17 cellular contexts compared by ENCODE assay signal in the genomic region with DNA sequence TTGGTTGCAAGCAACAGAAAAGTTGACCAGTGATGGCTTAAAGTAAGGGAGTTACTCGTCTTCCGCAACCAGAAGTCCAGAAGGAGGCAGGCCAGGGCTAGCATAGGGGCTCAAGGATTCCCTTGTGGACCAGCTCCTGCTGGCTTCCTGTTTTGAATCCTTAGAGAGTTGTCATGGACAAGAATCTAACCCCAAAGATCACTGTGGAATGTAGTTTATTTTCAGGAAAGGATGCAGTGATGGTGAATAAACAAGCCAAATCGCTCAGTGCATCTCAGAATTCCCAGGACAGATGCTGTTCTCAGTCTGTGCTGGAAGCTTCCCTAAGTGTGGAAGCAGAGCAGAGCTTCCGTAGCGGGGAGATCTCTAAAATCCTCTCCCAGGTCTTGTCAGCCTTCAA.
"Had no signal": no experiment of that assay in that cellular context is flagged by ENCODE, and none has a peak within 500 bp of the region (broad histone marks: within the 10 kb centered on the region; RNA-seq: fewer than 3 reads in every experiment).

No MANE protein-coding gene starts in this region.

- H3K27ac ChIP-seq: coronary artery, esophagus squamous epithelium, neutrophil had no signal

- H3K9me3 ChIP-seq: neutrophil had no signal

- H3K27ac Mint-ChIP-seq: activated naive CD4-positive, alpha-beta T cell treated with anti-CD3 and anti-CD28 coated beads, Interleukin-2, amount 10 ng/mL, durations not matched to agents 7 days and 5 days; naive thymus-derived CD8-positive, alpha-beta T cell had no signal

- H3K4me3 Mint-ChIP-seq: activated naive CD4-positive, alpha-beta T cell treated with anti-CD3 and anti-CD28 coated beads, Interleukin-2, amount 10 ng/mL, durations not matched to agents 7 days and 5 days; naive thymus-derived CD8-positive, alpha-beta T cell had no signal

- H3K4me1 ChIP-seq: esophagus squamous epithelium had no signal

- H3K4me1 Mint-ChIP-seq: activated naive CD4-positive, alpha-beta T cell treated with anti-CD3 and anti-CD28 coated beads, Interleukin-2, amount 10 ng/mL, durations not matched to agents 7 days and 5 days; naive thymus-derived CD8-positive, alpha-beta T cell had no signal

- DNase-seq: activated CD4-positive, alpha-beta T cell treated with anti-CD3 and anti-CD28 coated beads, Interleukin-2, amount 50 U/mL, for 4 hours; activated naive CD4-positive, alpha-beta T cell treated with anti-CD3 and anti-CD28 coated beads, Interleukin-2, amount 10 ng/mL, durations not matched to agents 7 days and 5 days; effector CD8-positive, alpha-beta T cell; esophagus squamous epithelium; foreskin fibroblast; glutamatergic neuron; mucosa of descending colon; naive thymus-derived CD8-positive, alpha-beta T cell; posterior cingulate gyrus; small intestine; stimulated activated CD4-positive, alpha-beta T cell treated with anti-CD3 and anti-CD28 coated beads, Interleukin-4, amount 100 ng/mL, for 24 hours; stimulated activated naive CD4-positive, alpha-beta T cell; trophoblast cell had no signal

- H3K4me3 ChIP-seq: coronary artery, esophagus squamous epithelium, mucosa of descending colon had no signal

- H3K36me3 ChIP-seq: esophagus squamous epithelium, neutrophil had no signal

- H3K27me3 ChIP-seq: esophagus squamous epithelium, neutrophil had no signal

- H3K9me3 Mint-ChIP-seq: activated naive CD4-positive, alpha-beta T cell treated with anti-CD3 and anti-CD28 coated beads, Interleukin-2, amount 10 ng/mL, durations not matched to agents 7 days and 5 days had no signal

- H3K27me3 Mint-ChIP-seq: activated naive CD4-positive, alpha-beta T cell treated with anti-CD3 and anti-CD28 coated beads, Interleukin-2, amount 10 ng/mL, durations not matched to agents 7 days and 5 days had no signal

- H3K36me3 Mint-ChIP-seq: activated naive CD4-positive, alpha-beta T cell treated with anti-CD3 and anti-CD28 coated beads, Interleukin-2, amount 10 ng/mL, durations not matched to agents 7 days and 5 days had no signal

- FAIRE-seq: endothelial cell of umbilical vein, small intestine had no signal

- ATAC-seq: activated CD4-positive, CD25-positive, alpha-beta regulatory T cell treated with anti-CD3 and anti-CD28 coated beads, Interleukin-2, amount 50 U/mL, for 24 hours; mucosa of descending colon; naive thymus-derived CD8-positive, alpha-beta T cell had no signal
